In the genomic region with DNA sequence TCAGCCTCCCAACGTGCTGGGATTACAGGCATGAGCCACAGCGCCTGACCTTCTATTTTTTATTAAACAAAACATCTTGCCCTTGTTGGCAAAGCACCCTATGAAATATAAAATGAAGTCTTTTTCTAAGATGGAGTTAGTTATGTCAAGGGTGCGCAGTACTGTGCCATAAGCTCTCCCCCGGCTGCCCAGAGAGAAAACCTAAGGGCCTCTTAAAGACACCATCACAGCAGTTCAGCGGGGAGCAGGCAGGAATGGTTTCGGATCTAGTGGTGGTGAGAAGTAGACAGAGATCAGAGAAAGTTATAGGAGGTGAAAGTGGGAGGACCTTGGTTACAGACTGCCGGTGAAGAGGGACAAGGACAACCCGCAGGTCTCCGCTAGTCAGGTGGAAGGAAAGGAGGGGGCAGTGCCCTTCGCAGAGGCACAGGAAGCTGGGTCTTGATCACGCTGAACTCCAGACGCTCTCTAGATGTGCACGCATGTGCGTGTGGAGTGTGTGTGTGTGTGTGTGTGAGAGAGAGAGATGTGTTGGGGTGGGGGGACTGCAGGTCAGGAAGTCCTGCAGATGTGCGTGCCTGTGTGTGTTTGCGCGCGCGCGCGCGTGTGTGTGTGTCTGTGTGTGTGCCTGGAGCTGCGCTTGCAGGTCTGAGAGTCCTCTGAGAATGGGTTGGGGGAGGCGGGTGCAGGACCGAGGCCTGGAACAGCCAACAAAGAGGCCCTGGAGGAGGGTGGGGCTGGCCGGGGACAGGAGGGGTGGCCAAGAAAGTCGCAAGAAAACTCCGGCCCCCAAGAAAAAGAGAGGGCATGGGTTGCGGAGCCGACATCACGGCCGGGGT, we compare ENCODE assay signal across 8 cellular contexts. TPM values are rescaled to one million over a fixed set of nuclear protein-coding genes. Genes with fewer than 3 reads are reported as not detected.
DNase-seq lines count a peak whose midpoint lies in the region; ATAC-seq and TF ChIP-seq lines count a peak whose summit lies in the region.

No MANE protein-coding gene starts in this region.

- peak overlapping the region; percentile 74 for H3K4me3 ChIP-seq in Caco-2 (ENCODE audit: low read depth, low read length)
- H3K4me3 ChIP-seq in right atrium auricular region = peak overlapping the region; percentile 71 to 83
- H3K4me3 ChIP-seq in gastrocnemius medialis = peak overlapping the region; percentile 52 to 69 (median 62)

- peaks cover 4% of the 10 kb centered on the region for H3K27me3 Mint-ChIP-seq in Caco-2 (ENCODE audit: insufficient read depth, unreplicated experiment)
- H3K27me3 Mint-ChIP-seq in activated naive CD4-positive, alpha-beta T cell treated with anti-CD3 and anti-CD28 coated beads for 36 hours (ENCODE audit: low read depth) = no peaks in the 10 kb centered on the region

- H3K4me1 ChIP-seq in Caco-2 (peaks cover 23% of the 10 kb centered on the region), right atrium auricular region (peaks cover 3 to 34% of the 10 kb centered on the region in 2 donors), gastrocnemius medialis (peaks cover 10% of the 10 kb centered on the region in 2 donors)

- peak; percentile 73 to 84 for DNase-seq in Caco-2
- DNase-seq in SK-N-DZ (ENCODE audit: low spot score) = peak; percentile 81
- DNase-seq in activated naive CD4-positive, alpha-beta T cell treated with anti-CD3 and anti-CD28 coated beads for 36 hours = peak; percentile 79
- DNase-seq in right atrium auricular region (ENCODE audit: low spot score) = peak; percentile 73
- no peak for DNase-seq in gastrocnemius medialis

- ATAC-seq in HG03460 (IDR thresholded peaks at IDR 0.05; ENCODE audit: unreplicated experiment) (peak; percentile 30), gastrocnemius medialis (no peak), HG02623 (IDR thresholded peaks at IDR 0.05; ENCODE audit: unreplicated experiment) (no peak), GM19455 (IDR thresholded peaks at IDR 0.05; ENCODE audit: unreplicated experiment) (no peak)

- POLR2A ChIA-PET in Caco-2 (lab: Charles Lee) = no interaction called here

- no peaks in the 10 kb centered on the region for H3K9me3 Mint-ChIP-seq in Caco-2 (ENCODE audit: unreplicated experiment)
- H3K9me3 Mint-ChIP-seq in activated naive CD4-positive, alpha-beta T cell treated with anti-CD3 and anti-CD28 coated beads for 36 hours = peaks cover 11% of the 10 kb centered on the region

- TSS peak; percentile 29 for BruUV-seq in Caco-2 (replicated peaks; lab: Mats Ljungman, UMichigan)

- intact Hi-C loops in Caco-2 (cut with micrococcal nuclease; ENCODE audit: unreplicated experiment) = loop anchor here (5.0 kb wide), 1 partner anchor 51 kb away; a partner anchor contains a TSS
- intact Hi-C loops in activated naive CD4-positive, alpha-beta T cell treated with anti-CD3 and anti-CD28 coated beads for 36 hours (cut with micrococcal nuclease) = loop anchor here (1.0 kb wide), 3 partner anchors 51 to 195 kb away; a partner anchor contains a TSS
- intact Hi-C loops in gastrocnemius medialis (cut with DNase I; ENCODE audit: low total_unique reads) = loop anchor here (2.0 to 5.0 kb wide), 2 partner anchors 126 to 197 kb away; no protein-coding TSS in a partner anchor

- no peak for TF ChIP-seq CTCF in Caco-2 (IDR thresholded peaks at IDR 0.05; ENCODE audit: insufficient read depth in 1 of 2, low read depth in 1 of 2, low read length in 1 of 2, severe bottlenecking in 1 of 2, unreplicated experiment in 1 of 2)
- TF ChIP-seq CTCF in right atrium auricular region (IDR thresholded peaks at IDR 0.05) = no peak
- no peak for TF ChIP-seq CTCF in gastrocnemius medialis (IDR thresholded peaks at IDR 0.05 in 4 of 5, conservative IDR thresholded peaks at IDR 0.05 in 1 of 5)

- H3K9me3 ChIP-seq in Caco-2 (peaks cover 5% of the 10 kb centered on the region; the same call in 1 of the 2 replicates), right atrium auricular region (no peaks in the 10 kb centered on the region), gastrocnemius medialis (no peaks in the 10 kb centered on the region)

- H3K27ac Mint-ChIP-seq in Caco-2 (ENCODE audit: unreplicated experiment) = peak overlapping the region; percentile 62
- peak overlapping the region; percentile 85 for H3K27ac Mint-ChIP-seq in activated naive CD4-positive, alpha-beta T cell treated with anti-CD3 and anti-CD28 coated beads for 36 hours

- in situ Hi-C loops in gastrocnemius medialis (cut with MboI; ENCODE audit: low sequenced_read_pairs in 4 of 4) = loop anchor here in 2 of 4 donors (10.0 to 25.0 kb wide), 2 partner anchors 199 to 259 kb away; no protein-coding TSS in a partner anchor

- peak overlapping the region; percentile 82 for H3K4me3 Mint-ChIP-seq in Caco-2 (ENCODE audit: unreplicated experiment)
- H3K4me3 Mint-ChIP-seq in activated naive CD4-positive, alpha-beta T cell treated with anti-CD3 and anti-CD28 coated beads for 36 hours = peak overlapping the region; percentile 90

- peaks cover 34% of the 10 kb centered on the region for H3K36me3 Mint-ChIP-seq in Caco-2 (ENCODE audit: insufficient read depth, unreplicated experiment)
- H3K36me3 Mint-ChIP-seq in activated naive CD4-positive, alpha-beta T cell treated with anti-CD3 and anti-CD28 coated beads for 36 hours (ENCODE audit: low read depth) = peaks cover 2% of the 10 kb centered on the region

- TF ChIP-seq POLR2A in gastrocnemius medialis (IDR thresholded peaks at IDR 0.05) = no peak

- H3K36me3 ChIP-seq in Caco-2 (ENCODE audit: control insufficient read depth, insufficient read depth, low read length) (no peaks in the 10 kb centered on the region), right atrium auricular region (no peaks in the 10 kb centered on the region), gastrocnemius medialis (no peaks in the 10 kb centered on the region)

- CTCF ChIA-PET in Caco-2 (lab: Charles Lee) = interaction anchor here (0.7 to 1.9 kb wide), 5 partner anchors 22 to 269 kb away, joined by 3 to 9 read pairs (median 4); no protein-coding TSS in a partner anchor
- CTCF ChIA-PET in activated naive CD4-positive, alpha-beta T cell treated with anti-CD3 and anti-CD28 coated beads for 36 hours (lab: Charles Lee) = interaction anchor here (1.1 to 2.2 kb wide), 8 partner anchors 10 to 199 kb away, joined by 3 to 14 read pairs (median 5); no protein-coding TSS in a partner anchor

- H3K4me1 Mint-ChIP-seq in Caco-2 (ENCODE audit: low read depth, unreplicated experiment) = peaks cover 18% of the 10 kb centered on the region
- peaks cover 42% of the 10 kb centered on the region for H3K4me1 Mint-ChIP-seq in activated naive CD4-positive, alpha-beta T cell treated with anti-CD3 and anti-CD28 coated beads for 36 hours (ENCODE audit: low read depth)

- no peaks in the 10 kb centered on the region for H3K27me3 ChIP-seq in Caco-2 (replicated peaks; ENCODE audit: control insufficient read depth, insufficient read depth, low read length)
- H3K27me3 ChIP-seq in right atrium auricular region = no peaks in the 10 kb centered on the region
- peaks cover 11 to 25% (median 18%) of the 10 kb centered on the region in 3 donors for H3K27me3 ChIP-seq in gastrocnemius medialis

- peak overlapping the region; percentile 86 to 91 for H3K27ac ChIP-seq in right atrium auricular region
- H3K27ac ChIP-seq in gastrocnemius medialis = peak overlapping the region; percentile 65 to 81 (median 80)

RNA-seq across cellular contexts. Expression of a gene that starts 0.7 kb away (rescaled TPM):
- total RNA-seq in Caco-2 (2022) = 25.5 and 26.9 TPM in 2 replicates
- 31.7 and 31.9 TPM in 2 replicates for polyA plus RNA-seq in SK-N-DZ (2014; cell fraction: cytosol; rRNA removed)
- 19.2 and 24.7 TPM in 2 replicates for polyA plus RNA-seq in SK-N-DZ (2014; cell fraction: nucleus; rRNA removed)
- total RNA-seq in activated naive CD4-positive, alpha-beta T cell treated with anti-CD3 and anti-CD28 coated beads for 36 hours = 10 to 100 TPM; 33.7 to 35.3 TPM
- total RNA-seq in right atrium auricular region = 10 to 100 TPM; 15.6 to 26.2 TPM
- total RNA-seq in gastrocnemius medialis = 10 to 100 TPM in 1 of 4 donors, 1 to 10 TPM in 3; 2.6 to 11.3 (median 5.1) TPM

RNA-seq across cellular contexts. Expression of a gene that starts 24.5 kb away (rescaled TPM):
- total RNA-seq in Caco-2 (2022) (not detected in 2 replicates), right atrium auricular region (not detected), gastrocnemius medialis (not detected)
- polyA plus RNA-seq in SK-N-DZ (2014; cell fraction: cytosol; rRNA removed) = not detected in 2 replicates
- not detected in 2 replicates for polyA plus RNA-seq in SK-N-DZ (2014; cell fraction: nucleus; rRNA removed)
- not detected for total RNA-seq in activated naive CD4-positive, alpha-beta T cell treated with anti-CD3 and anti-CD28 coated beads for 36 hours

RNA-seq across cellular contexts. Expression of a gene that starts 37.5 kb away (rescaled TPM):
- total RNA-seq in Caco-2 (2022) (5.6 and 7.1 TPM in 2 replicates), right atrium auricular region (1 to 10 TPM in 1 of 2 donors, not detected in 1; 1.6 TPM), gastrocnemius medialis (under 1 TPM in 1 of 4 donors, not detected in 3; 0.31 TPM)
- 0.33 and 0.59 TPM in 2 replicates for polyA plus RNA-seq in SK-N-DZ (2014; cell fraction: cytosol; rRNA removed)
- 0.73 TPM in 1 of 2 replicates, not detected in the other for polyA plus RNA-seq in SK-N-DZ (2014; cell fraction: nucleus; rRNA removed)
- total RNA-seq in activated naive CD4-positive, alpha-beta T cell treated with anti-CD3 and anti-CD28 coated beads for 36 hours = 1 to 10 TPM; 4.2 to 8.2 TPM

RNA-seq across cellular contexts. Expression of a gene that starts 51.4 kb away (rescaled TPM):
- total RNA-seq in Caco-2 (2022) (96.4 and 103 TPM in 2 replicates), right atrium auricular region (10 to 100 TPM; 11.5 to 22.5 TPM), gastrocnemius medialis (1 to 10 TPM; 5.8 to 8.5 (median 6.9) TPM)
- 106 and 115 TPM in 2 replicates for polyA plus RNA-seq in SK-N-DZ (2014; cell fraction: cytosol; rRNA removed)
- polyA plus RNA-seq in SK-N-DZ (2014; cell fraction: nucleus; rRNA removed) = 51.4 and 54.9 TPM in 2 replicates
- 100 to 1,000 TPM; 114 to 126 TPM for total RNA-seq in activated naive CD4-positive, alpha-beta T cell treated with anti-CD3 and anti-CD28 coated beads for 36 hours

RNA-seq across cellular contexts. Expression of a gene that starts 53.8 kb away (rescaled TPM):
- total RNA-seq in Caco-2 (2022) = 18.2 and 19.3 TPM in 2 replicates
- 9.3 and 10.9 TPM in 2 replicates for polyA plus RNA-seq in SK-N-DZ (2014; cell fraction: cytosol; rRNA removed)
- polyA plus RNA-seq in SK-N-DZ (2014; cell fraction: nucleus; rRNA removed) = 26.9 and 35.9 TPM in 2 replicates
- 1 to 10 TPM; 5.7 to 5.9 TPM for total RNA-seq in activated naive CD4-positive, alpha-beta T cell treated with anti-CD3 and anti-CD28 coated beads for 36 hours
- 10 to 100 TPM; 20.7 to 24.5 TPM for total RNA-seq in right atrium auricular region
- total RNA-seq in gastrocnemius medialis = 10 to 100 TPM; 10.6 to 22.7 (median 15.5) TPM

Comparison
In these comparisons a context has a peak if more than half of its experiments do, and no peak if none do; other contexts are left out.
1. DNase-seq: peak in Caco-2 (2 of 2), SK-N-DZ (single experiment), activated naive CD4-positive, alpha-beta T cell treated with anti-CD3 and anti-CD28 coated beads for 36 hours (single experiment) and right atrium auricular region (single experiment); none in gastrocnemius medialis (0 of 2).
2. Peak in every context shown above with its lines, with median percentiles within 50 percentile points of each other: H3K4me3 ChIP-seq.